Comparison of ENCODE assay signal across 1 cellular context in the genomic region with DNA sequence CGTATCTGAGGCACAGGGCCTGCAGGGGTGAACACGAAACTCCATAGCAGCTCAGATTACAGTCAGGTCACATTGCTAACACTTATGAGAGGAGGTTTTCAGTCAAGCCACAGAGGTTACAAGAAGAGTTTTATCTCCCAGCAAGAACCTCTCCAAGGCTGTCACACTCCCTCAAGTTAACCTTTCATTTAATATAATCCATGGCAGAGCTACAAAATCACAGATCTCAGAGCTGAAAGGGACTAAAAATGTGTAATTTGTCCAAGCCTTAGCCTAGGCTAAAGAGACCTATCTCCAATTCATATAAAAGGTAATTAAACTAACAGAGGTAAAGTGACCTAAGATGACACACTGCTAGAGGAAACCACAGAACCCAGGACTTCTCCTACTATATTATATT.
A peak's percentile ranks its signal among the peaks of the same experiment; 100 is the strongest.
TF ChIP-seq lines count a peak whose summit lies in the region.

No MANE protein-coding gene starts in this region.

TF ChIP-seq in K562, 482 proteins besides CTCF, POLR2A, EP300 and RAD21:
- TF ChIP-seq THAP12 (CRISPR knock-in tag; IDR thresholded peaks at IDR 0.05) (no peak), ZFP36 (IDR thresholded peaks at IDR 0.05; ENCODE audit: low read depth, low read length, partially characterized antibody) (peak; percentile 61), HCFC1 (IDR thresholded peaks at IDR 0.05; ENCODE audit: low read depth, low read length) (no peak)
- TF ChIP-seq, protein P1, sequence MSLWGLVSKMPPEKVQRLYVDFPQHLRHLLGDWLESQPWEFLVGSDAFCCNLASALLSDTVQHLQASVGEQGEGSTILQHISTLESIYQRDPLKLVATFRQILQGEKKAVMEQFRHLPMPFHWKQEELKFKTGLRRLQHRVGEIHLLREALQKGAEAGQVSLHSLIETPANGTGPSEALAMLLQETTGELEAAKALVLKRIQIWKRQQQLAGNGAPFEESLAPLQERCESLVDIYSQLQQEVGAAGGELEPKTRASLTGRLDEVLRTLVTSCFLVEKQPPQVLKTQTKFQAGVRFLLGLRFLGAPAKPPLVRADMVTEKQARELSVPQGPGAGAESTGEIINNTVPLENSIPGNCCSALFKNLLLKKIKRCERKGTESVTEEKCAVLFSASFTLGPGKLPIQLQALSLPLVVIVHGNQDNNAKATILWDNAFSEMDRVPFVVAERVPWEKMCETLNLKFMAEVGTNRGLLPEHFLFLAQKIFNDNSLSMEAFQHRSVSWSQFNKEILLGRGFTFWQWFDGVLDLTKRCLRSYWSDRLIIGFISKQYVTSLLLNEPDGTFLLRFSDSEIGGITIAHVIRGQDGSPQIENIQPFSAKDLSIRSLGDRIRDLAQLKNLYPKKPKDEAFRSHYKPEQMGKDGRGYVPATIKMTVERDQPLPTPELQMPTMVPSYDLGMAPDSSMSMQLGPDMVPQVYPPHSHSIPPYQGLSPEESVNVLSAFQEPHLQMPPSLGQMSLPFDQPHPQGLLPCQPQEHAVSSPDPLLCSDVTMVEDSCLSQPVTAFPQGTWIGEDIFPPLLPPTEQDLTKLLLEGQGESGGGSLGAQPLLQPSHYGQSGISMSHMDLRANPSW (CRISPR knock-in tag; IDR thresholded peaks at IDR 0.05): no peak
